19 cellular contexts compared by ENCODE assay signal in the genomic region with DNA sequence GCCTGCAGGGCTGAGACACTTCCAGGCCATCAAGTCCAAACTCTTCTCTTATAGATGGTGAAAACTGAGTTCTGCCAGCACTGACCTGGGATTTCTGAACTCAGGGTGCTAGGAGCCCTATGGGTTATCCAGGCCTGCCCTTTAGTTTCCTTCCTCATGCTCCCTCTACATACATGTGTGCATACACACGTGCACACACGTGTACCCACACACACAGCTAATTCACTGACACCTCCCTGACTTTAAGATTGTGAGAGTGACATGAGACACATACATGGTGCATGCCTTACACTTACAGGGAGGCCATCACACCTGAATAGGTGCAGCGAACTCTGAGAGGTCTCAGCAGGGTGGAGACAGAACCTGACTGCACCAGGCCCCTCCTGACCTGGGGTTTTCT.
DNase-seq lines count a peak whose midpoint lies in the region; FAIRE-seq and TF ChIP-seq lines count a peak whose summit lies in the region.
"Had no signal": no experiment of that assay in that cellular context is flagged by ENCODE, and none has a peak within 500 bp of the region (broad histone marks: within the 10 kb centered on the region; RNA-seq: fewer than 3 reads in every experiment).

No MANE protein-coding gene starts in this region.

- no peak overlapping the region for H2BK5ac ChIP-seq in neuronal stem cell (ENCODE audit: low read length)

- H4K91ac ChIP-seq in neuronal stem cell (ENCODE audit: low read depth, low read length, poor library complexity) = no peak overlapping the region

- CTCF ChIA-PET in mammary epithelial cell (lab: Charles Lee; ENCODE audit: low non-redundant PET) = no interaction called here

- H3K27me3 ChIP-seq in KMS-11 (ENCODE audit: insufficient read depth, low read depth) (no peaks in the 10 kb centered on the region), ascending aorta (no peaks in the 10 kb centered on the region), neuronal stem cell (ENCODE audit: control insufficient read depth in 3 of 3, insufficient read depth in 3 of 3, low read depth in 1 of 3, low read length in 3 of 3) (no peaks in the 10 kb centered on the region), mammary epithelial cell (ENCODE audit: insufficient read depth, low read length) (no peaks in the 10 kb centered on the region)
- H3K27me3 ChIP-seq: Peyer's patch had no signal

- peak overlapping the region; percentile 14; the same call in 1 of the 2 replicates for H2AFZ ChIP-seq in KMS-11 (ENCODE audit: low read depth)
- peak overlapping the region; percentile 51 for H2AFZ ChIP-seq in neuronal stem cell (ENCODE audit: low read length)
- no peak overlapping the region for H2AFZ ChIP-seq in mammary epithelial cell (ENCODE audit: low read depth, low read length)

- WGBS in neuronal stem cell (ENCODE audit: extremely low coverage in 2 of 2, insufficient read length in 2 of 2, insufficient replicate concordance in 1 of 2), 2 donors = no CpG with 5 or more reads among the region's 3 CpGs
- WGBS in mammary epithelial cell (ENCODE audit: low coverage, missing lambda C conversion rate) = 100% methylated on average over 3 of the region's 3 CpGs

- no peak overlapping the region for H3K9ac ChIP-seq in KMS-11
- H3K9ac ChIP-seq in neuronal stem cell (ENCODE audit: low read depth, low read length, poor library complexity) = no peak overlapping the region
- no peak overlapping the region for H3K9ac ChIP-seq in mammary epithelial cell (ENCODE audit: insufficient read depth, low read length)
- H3K9ac ChIP-seq: SK-N-SH had no signal

- intact Hi-C loops in ascending aorta (cut with DNase I) (loop anchor here (2.0 to 5.0 kb wide), 4 partner anchors 29 to 333 kb away; partner anchors contain the start of gene CYP26B1), mammary epithelial cell (cut with micrococcal nuclease) (no loop called here)

- H3K18ac ChIP-seq in neuronal stem cell (ENCODE audit: low read length) = no peak overlapping the region

- H3K4me3 ChIP-seq in KMS-11 (IDR thresholded peaks at IDR 0.05; ENCODE audit: insufficient read depth, low read depth, low read length) (no peak overlapping the region), ascending aorta (no peak overlapping the region), neuronal stem cell (ENCODE audit: low read length in 2 of 2) (no peak overlapping the region), mammary epithelial cell (replicated peaks in 1 of 3; ENCODE audit: insufficient read depth in 1 of 3, low read depth in 2 of 3, low read length in 3 of 3) (no peak overlapping the region)
- H3K4me3 ChIP-seq: Peyer's patch had no signal

- peak; percentile 74 for FAIRE-seq in urothelium cell line (lab: Jason Lieb, UNC)

- H2BK15ac ChIP-seq in neuronal stem cell (ENCODE audit: low read length) = no peak overlapping the region

- no peak overlapping the region for H3K23ac ChIP-seq in neuronal stem cell (ENCODE audit: low read depth, low read length, poor library complexity)

- no peaks in the 10 kb centered on the region for H4K20me1 ChIP-seq in KMS-11 (ENCODE audit: insufficient read depth)
- no peaks in the 10 kb centered on the region for H4K20me1 ChIP-seq in mammary epithelial cell (ENCODE audit: insufficient read depth, low read length)

- no peaks in the 10 kb centered on the region for H3K79me1 ChIP-seq in neuronal stem cell (ENCODE audit: low read depth, low read length)

- no peak overlapping the region for H3K4ac ChIP-seq in neuronal stem cell (ENCODE audit: low read length)

- H3K36me3 ChIP-seq in KMS-11 (ENCODE audit: insufficient read depth) (no peaks in the 10 kb centered on the region), ascending aorta (no peaks in the 10 kb centered on the region), neuronal stem cell (replicated peaks in 1 of 2; ENCODE audit: control insufficient read depth in 2 of 2, insufficient read depth in 2 of 2, low read length in 2 of 2) (no peaks in the 10 kb centered on the region), mammary epithelial cell (ENCODE audit: insufficient read depth, low read length) (no peaks in the 10 kb centered on the region)
- H3K36me3 ChIP-seq: Peyer's patch had no signal

- BruUV-seq in mammary epithelial cell (replicated peaks; lab: Mats Ljungman, UMichigan) = no TSS peak

- H3K27ac ChIP-seq in KMS-11 (no peak overlapping the region), ascending aorta (peak overlapping the region; percentile 64 to 77), neuronal stem cell (replicated peaks; ENCODE audit: low read length) (no peak overlapping the region), mammary epithelial cell (ENCODE audit: insufficient read depth, low read depth, low read length) (no peak overlapping the region)
- H3K27ac ChIP-seq: HL-60, Peyer's patch had no signal

- dilution Hi-C loops in mammary epithelial cell (cut with HindIII; ENCODE audit: low sequenced_read_pairs) = no loop called here

- no peak overlapping the region for H2AK5ac ChIP-seq in neuronal stem cell (ENCODE audit: low read depth, low read length)

- H3K79me2 ChIP-seq in KMS-11 (ENCODE audit: insufficient read depth, low read depth) (no peaks in the 10 kb centered on the region), mammary epithelial cell (ENCODE audit: insufficient read depth, low read length) (no peaks in the 10 kb centered on the region)

- no peaks in the 10 kb centered on the region for H3K9me3 ChIP-seq in ascending aorta
- H3K9me3 ChIP-seq in neuronal stem cell (replicated peaks in 1 of 2; ENCODE audit: control insufficient read depth in 2 of 2, insufficient read depth in 1 of 2, low read depth in 1 of 2, low read length in 2 of 2) = no peaks in the 10 kb centered on the region
- peaks cover 4% of the 10 kb centered on the region for H3K9me3 ChIP-seq in mammary epithelial cell (replicated peaks; ENCODE audit: insufficient read depth, low read length)
- H3K9me3 ChIP-seq: Caco-2, Peyer's patch, SK-N-SH had no signal

- no peak overlapping the region for H3K4me2 ChIP-seq in KMS-11
- no peak overlapping the region for H3K4me2 ChIP-seq in neuronal stem cell (ENCODE audit: insufficient read depth, low read length, poor library complexity, severe bottlenecking)
- H3K4me2 ChIP-seq in mammary epithelial cell (ENCODE audit: insufficient read depth, low read depth, low read length) = no peak overlapping the region
- H3K4me2 ChIP-seq: SK-N-SH had no signal

- H2BK12ac ChIP-seq in neuronal stem cell (ENCODE audit: low read length) = no peak overlapping the region

- in situ Hi-C loops in mammary epithelial cell (cut with MboI; ENCODE audit: low sequenced_read_pairs in 2 of 2) = no loop called here

- no peak overlapping the region for H3K14ac ChIP-seq in neuronal stem cell (ENCODE audit: low read length)

- DNase-seq in ascending aorta (ENCODE audit: low spot score in 2 of 2) = no peak
- DNase-seq in neuronal stem cell (ENCODE audit: low spot score) = no peak
- no peak for DNase-seq in urothelium cell line (ENCODE audit: low spot score)
- no peak for DNase-seq in effector CD8-positive, alpha-beta T cell (lab: John Stamatoyannopoulos, UW)
- DNase-seq in NCI-H526 treated with DMSO at 0.1 percent for 48 hours (lab: John Stamatoyannopoulos, UW) = no peak
- no peak for DNase-seq in mammary epithelial cell
- DNase-seq: Caco-2; CD4-positive, CD25-positive, alpha-beta regulatory T cell; DMS53; H9; KBM-7; NCI-H1092; NCI-H2081 treated with DMSO at 0.1 percent for 48 hours; NCI-H510A treated with DMSO at 0.1 percent for 48 hours; SHP77; SK-N-SH had no signal

- H3K4me1 ChIP-seq in KMS-11 (ENCODE audit: low read depth, poor library complexity, severe bottlenecking) = no peaks in the 10 kb centered on the region
- peaks cover 21 to 40% of the 10 kb centered on the region in 2 donors for H3K4me1 ChIP-seq in ascending aorta
- H3K4me1 ChIP-seq in neuronal stem cell (ENCODE audit: control insufficient read depth in 2 of 2, insufficient read depth in 1 of 2, low read depth in 1 of 2, low read length in 2 of 2) = no peaks in the 10 kb centered on the region
- H3K4me1 ChIP-seq in mammary epithelial cell (ENCODE audit: insufficient read depth, low read length) = peaks cover 35% of the 10 kb centered on the region
- H3K4me1 ChIP-seq: Caco-2, Peyer's patch had no signal

- H2BK120ac ChIP-seq in neuronal stem cell (ENCODE audit: low read depth, low read length) = no peak overlapping the region

- no peak overlapping the region for H4K8ac ChIP-seq in neuronal stem cell (ENCODE audit: low read depth, low read length)

- no peak for TF ChIP-seq CTCF in KMS-11 (conservative IDR thresholded peaks at IDR 0.05; ENCODE audit: low read depth, low read length)
- TF ChIP-seq CTCF in ascending aorta (IDR thresholded peaks at IDR 0.05) = no peak
- no peak for TF ChIP-seq CTCF in mammary epithelial cell (conservative IDR thresholded peaks at IDR 0.05 in 1 of 2, IDR thresholded peaks at IDR 0.05 in 1 of 2; ENCODE audit: extremely low read depth in 1 of 2, insufficient read depth in 1 of 2, low read depth in 1 of 2, low read length in 2 of 2)

Comparison
In these comparisons a context has a peak if more than half of its experiments do, and no peak if none do; other contexts are left out.
1. H3K27ac ChIP-seq: peak in ascending aorta (2 of 2); none in KMS-11 (single experiment), neuronal stem cell (single experiment) and mammary epithelial cell (single experiment).